13 cellular contexts compared by ENCODE assay signal in the genomic region with DNA sequence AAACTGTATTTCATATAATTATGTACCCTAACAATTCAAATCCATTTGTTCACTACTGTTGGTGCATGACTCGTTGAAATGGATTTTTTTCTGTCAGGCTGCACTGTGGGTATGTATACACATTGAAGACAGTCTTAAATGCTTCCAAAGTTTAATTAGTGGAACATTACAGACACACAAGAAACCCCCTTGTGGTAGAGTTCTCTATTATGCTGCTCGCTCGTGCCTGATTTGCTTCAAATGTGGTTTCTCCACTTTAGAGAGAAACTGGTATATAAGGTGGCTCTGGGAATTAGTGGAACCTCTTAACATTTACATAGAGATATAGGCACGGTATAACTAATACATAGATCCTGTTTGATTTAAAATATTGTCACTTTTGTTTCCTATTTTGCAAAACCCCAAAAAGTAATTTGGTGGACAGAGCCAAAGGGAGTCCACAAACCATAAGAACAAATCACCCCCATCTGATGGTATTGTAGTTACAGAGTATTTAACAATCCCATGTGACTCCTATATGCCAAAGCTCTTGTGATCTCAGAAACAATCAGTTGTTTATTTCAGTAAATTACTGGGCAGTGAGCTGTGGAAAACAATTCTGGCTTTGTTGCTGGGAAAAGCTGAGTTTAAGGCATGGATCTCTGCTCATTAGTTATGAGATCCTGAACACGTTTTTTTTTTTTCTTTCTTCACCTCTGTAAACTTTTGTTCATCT.
DNase-seq lines count a peak whose midpoint lies in the region; ATAC-seq, FAIRE-seq and TF ChIP-seq lines count a peak whose summit lies in the region.
"Had no signal": no experiment of that assay in that cellular context is flagged by ENCODE, and none has a peak within 500 bp of the region (broad histone marks: within the 10 kb centered on the region; RNA-seq: fewer than 3 reads in every experiment).

No MANE protein-coding gene starts in this region.

- H4K20me1 ChIP-seq in H1 (replicated peaks in 1 of 2; ENCODE audit: control insufficient read depth in 1 of 2, insufficient read depth in 2 of 2, low read length in 2 of 2), result no peaks in the 10 kb centered on the region

- no peak overlapping the region for H2BK5ac ChIP-seq in H1 (ENCODE audit: low read depth, low read length)

- no peak; a peak in 1 of 4 replicates for TF ChIP-seq RAD21 in H1 (IDR thresholded peaks at IDR 0.05 in 1 of 2, conservative IDR thresholded peaks at IDR 0.05 in 1 of 2; ENCODE audit: low read depth in 2 of 2, low read length in 2 of 2)

- TF ChIP-seq POLR2A in H1 (IDR thresholded peaks at IDR 0.05; ENCODE audit: control extremely low read depth in 1 of 2, low read depth in 2 of 2, low read length in 2 of 2), result no peak
- TF ChIP-seq POLR2A in vagina (IDR thresholded peaks at IDR 0.05), result no peak

- TF ChIP-seq CTCF in H1 (IDR thresholded peaks at IDR 0.05; ENCODE audit: control extremely low read depth in 1 of 3, insufficient read depth in 1 of 3, low read depth in 1 of 3, low read length in 3 of 3) (peak in 2 of 3 experiments; percentile 8 to 29; a peak in 1 of 4 replicates), vagina (IDR thresholded peaks at IDR 0.05) (no peak)

- H2BK20ac ChIP-seq in H1 (ENCODE audit: low read length), result no peak overlapping the region

- no peak overlapping the region for H3K18ac ChIP-seq in H1 (ENCODE audit: extremely low read depth, low read length)

- H3K79me1 ChIP-seq in H1 (ENCODE audit: low read depth, low read length), result no peaks in the 10 kb centered on the region

- H4K5ac ChIP-seq in H1 (ENCODE audit: insufficient read length, low read depth, low read length), result no peak overlapping the region

- no peak for FAIRE-seq in H1 (lab: Jason Lieb, UNC)

- H3K4me1 ChIP-seq in H1 (replicated peaks in 1 of 4; ENCODE audit: control insufficient read depth in 3 of 4, insufficient read depth in 4 of 4, low read length in 3 of 4) (no peaks in the 10 kb centered on the region), vagina (no peaks in the 10 kb centered on the region)
- H3K4me1 ChIP-seq: right lobe of liver had no signal

- POLR2A ChIA-PET in H1 (lab: Charles Lee; ENCODE audit: partially characterized antibody), result no interaction called here

- H3K4me2 ChIP-seq in H1 (ENCODE audit: insufficient read depth in 1 of 2, low read depth in 2 of 2, low read length in 2 of 2), result no peak overlapping the region

- H3K4me3 Mint-ChIP-seq in activated T-cell treated with anti-CD3 and anti-CD28 coated beads, Interleukin-2, amount 50 U/mL, for 72 hours, result no peak overlapping the region
- H3K4me3 Mint-ChIP-seq in activated T-cell treated with anti-CD3 and anti-CD28 coated beads, Interleukin-2, amount 50 U/mL, for 4 hours, result no peak overlapping the region
- no peak overlapping the region for H3K4me3 Mint-ChIP-seq in activated naive CD4-positive, alpha-beta T cell treated with anti-CD3 and anti-CD28 coated beads for 36 hours
- H3K4me3 Mint-ChIP-seq in activated T-cell treated with anti-CD3 and anti-CD28 coated beads, Interleukin-2, amount 50 U/mL, for 24 hours, result no peak overlapping the region

- CTCF ChIA-PET in H1 (lab: Charles Lee; ENCODE audit: partially characterized antibody), result interaction anchor here (0.6 to 2.6 kb wide), 14 partner anchors 12 to 976 kb away, joined by 3 to 12 read pairs (median 5); no protein-coding TSS in a partner anchor
- CTCF ChIA-PET in activated naive CD4-positive, alpha-beta T cell treated with anti-CD3 and anti-CD28 coated beads for 36 hours (lab: Charles Lee), result interaction anchor here (1.2 to 1.4 kb wide), 2 partner anchors 12 to 388 kb away, joined by 3 read pairs; no protein-coding TSS in a partner anchor

- H3K9ac ChIP-seq in H1 (replicated peaks in 1 of 4; ENCODE audit: extremely low read depth in 1 of 4, low read depth in 3 of 4, low read length in 3 of 4), result no peak overlapping the region

- no peak overlapping the region for H4K8ac ChIP-seq in H1 (ENCODE audit: extremely low read depth, insufficient read depth, low read length)

- no peaks in the 10 kb centered on the region for H3K4me1 Mint-ChIP-seq in activated T-cell treated with anti-CD3 and anti-CD28 coated beads, Interleukin-2, amount 50 U/mL, for 72 hours (ENCODE audit: low read depth)
- no peaks in the 10 kb centered on the region for H3K4me1 Mint-ChIP-seq in activated T-cell treated with anti-CD3 and anti-CD28 coated beads, Interleukin-2, amount 50 U/mL, for 4 hours (ENCODE audit: low read depth)
- H3K4me1 Mint-ChIP-seq in activated naive CD4-positive, alpha-beta T cell treated with anti-CD3 and anti-CD28 coated beads for 36 hours (ENCODE audit: low read depth), result peaks cover 1% of the 10 kb centered on the region
- peaks cover 5% of the 10 kb centered on the region for H3K4me1 Mint-ChIP-seq in activated T-cell treated with anti-CD3 and anti-CD28 coated beads, Interleukin-2, amount 50 U/mL, for 24 hours (ENCODE audit: low read depth)

- H3K9me3 Mint-ChIP-seq in activated T-cell treated with anti-CD3 and anti-CD28 coated beads, Interleukin-2, amount 50 U/mL, for 72 hours, result no peaks in the 10 kb centered on the region
- H3K9me3 Mint-ChIP-seq in activated T-cell treated with anti-CD3 and anti-CD28 coated beads, Interleukin-2, amount 50 U/mL, for 4 hours, result no peaks in the 10 kb centered on the region
- H3K9me3 Mint-ChIP-seq in activated naive CD4-positive, alpha-beta T cell treated with anti-CD3 and anti-CD28 coated beads for 36 hours, result peaks cover under 1% of the 10 kb centered on the region
- no peaks in the 10 kb centered on the region for H3K9me3 Mint-ChIP-seq in activated T-cell treated with anti-CD3 and anti-CD28 coated beads, Interleukin-2, amount 50 U/mL, for 24 hours

- H3K79me2 ChIP-seq in H1 (ENCODE audit: control insufficient read depth in 1 of 2, insufficient read depth in 2 of 2, low read length in 2 of 2), result no peaks in the 10 kb centered on the region

- no peak for DNase-seq in activated T-cell treated with anti-CD3 and anti-CD28 coated beads, Interleukin-2, amount 50 U/mL, for 72 hours
- DNase-seq in activated T-cell treated with anti-CD3 and anti-CD28 coated beads, Interleukin-2, amount 50 U/mL, for 4 hours, result no peak
- DNase-seq in H1 (ENCODE audit: low read depth in 1 of 2, low spot score in 2 of 2) (no peak), DMS 273 treated with DMSO at 0.1 percent for 48 hours (lab: John Stamatoyannopoulos, UW) (no peak), vagina (ENCODE audit: extremely low spot score in 2 of 2) (no peak)
- no peak for DNase-seq in activated naive CD4-positive, alpha-beta T cell treated with anti-CD3 and anti-CD28 coated beads for 36 hours
- DNase-seq in activated T-cell treated with anti-CD3 and anti-CD28 coated beads, Interleukin-2, amount 50 U/mL, for 24 hours, result no peak
- DNase-seq: activated CD4-positive, alpha-beta T cell treated with anti-CD3 and anti-CD28 coated beads for 48 hours; mammary epithelial cell; right lobe of liver; stimulated activated CD8-positive, alpha-beta memory T cell treated with anti-CD3 and anti-CD28 coated beads, Interleukin-4, amount 100 ng/mL, for 48 hours had no signal

- no peak overlapping the region for H2BK120ac ChIP-seq in H1 (replicated peaks; ENCODE audit: low read depth, low read length)

- H3K14ac ChIP-seq in H1 (ENCODE audit: insufficient read length), result no peak overlapping the region

- H2AFZ ChIP-seq in H1 (ENCODE audit: low read length), result no peak overlapping the region

- H3K27ac ChIP-seq in H1 (ENCODE audit: low read depth, low read length), result no peak overlapping the region
- no peak overlapping the region for H3K27ac ChIP-seq in vagina
- H3K27ac ChIP-seq: right lobe of liver had no signal

- H4K91ac ChIP-seq in H1 (replicated peaks; ENCODE audit: insufficient read length, low read length), result no peak overlapping the region

- no peak overlapping the region for H3K56ac ChIP-seq in H1 (replicated peaks; ENCODE audit: insufficient read length, low read depth, low read length)

- ATAC-seq in activated T-cell treated with anti-CD3 and anti-CD28 coated beads, Interleukin-2, amount 50 U/mL, for 72 hours (replicated peaks in 1 of 2), result no peak
- no peak for ATAC-seq in activated T-cell treated with anti-CD3 and anti-CD28 coated beads, Interleukin-2, amount 50 U/mL, for 4 hours
- peak; percentile 52 for ATAC-seq in HG03342 (IDR thresholded peaks at IDR 0.05; ENCODE audit: unreplicated experiment)
- ATAC-seq: esophagus mucosa, right lobe of liver had no signal

- no peaks in the 10 kb centered on the region for H3K36me3 Mint-ChIP-seq in activated T-cell treated with anti-CD3 and anti-CD28 coated beads, Interleukin-2, amount 50 U/mL, for 72 hours (ENCODE audit: insufficient read depth in 2 of 2)
- H3K36me3 Mint-ChIP-seq in activated T-cell treated with anti-CD3 and anti-CD28 coated beads, Interleukin-2, amount 50 U/mL, for 4 hours (ENCODE audit: insufficient read depth), result no peaks in the 10 kb centered on the region
- no peaks in the 10 kb centered on the region for H3K36me3 Mint-ChIP-seq in activated naive CD4-positive, alpha-beta T cell treated with anti-CD3 and anti-CD28 coated beads for 36 hours (ENCODE audit: low read depth)
- no peaks in the 10 kb centered on the region for H3K36me3 Mint-ChIP-seq in activated T-cell treated with anti-CD3 and anti-CD28 coated beads, Interleukin-2, amount 50 U/mL, for 24 hours (ENCODE audit: low read depth)

- intact Hi-C loops in activated naive CD4-positive, alpha-beta T cell treated with anti-CD3 and anti-CD28 coated beads for 36 hours (cut with micrococcal nuclease), result no loop called here
- intact Hi-C loops in vagina (cut with DNase I), result no loop called here

- H3K27me3 ChIP-seq in H1 (replicated peaks in 1 of 4; ENCODE audit: control insufficient read depth in 3 of 4, extremely low read depth in 1 of 4, insufficient read depth in 3 of 4, low read length in 3 of 4), result no peaks in the 10 kb centered on the region
- H3K27me3 ChIP-seq in vagina, result no peaks in the 10 kb centered on the region
- H3K27me3 ChIP-seq: right lobe of liver had no signal

- WGBS in H1 (ENCODE audit: extremely low coverage in 1 of 2, insufficient coverage in 1 of 2, insufficient read length in 1 of 2, insufficient replicate concordance in 2 of 2, low coverage in 1 of 2, low lambda C conversion rate in 2 of 2, missing lambda C conversion rate in 1 of 2), 2 experiments, result 74% methylated on average over 5 of the region's 5 CpGs; no CpG with 5 or more reads in 1 of the 2 experiments

- no peak overlapping the region for H3K23ac ChIP-seq in H1 (ENCODE audit: insufficient read length)

- H3K27ac Mint-ChIP-seq in activated T-cell treated with anti-CD3 and anti-CD28 coated beads, Interleukin-2, amount 50 U/mL, for 72 hours, result peak overlapping the region; percentile 39
- H3K27ac Mint-ChIP-seq in activated naive CD4-positive, alpha-beta T cell treated with anti-CD3 and anti-CD28 coated beads for 36 hours, result no peak overlapping the region
- H3K27ac Mint-ChIP-seq in activated T-cell treated with anti-CD3 and anti-CD28 coated beads, Interleukin-2, amount 50 U/mL, for 24 hours, result no peak overlapping the region

- H3K23me2 ChIP-seq in H1 (ENCODE audit: low read depth, low read length), result no peaks in the 10 kb centered on the region; the same call in 1 of the 2 replicates

- no peak overlapping the region for H2BK12ac ChIP-seq in H1 (ENCODE audit: low read depth, low read length)

- H3K4ac ChIP-seq in H1 (replicated peaks; ENCODE audit: insufficient read length, low read depth, low read length), result no peak overlapping the region

- H2BK15ac ChIP-seq in H1 (ENCODE audit: low read length), result no peak overlapping the region

- no peaks in the 10 kb centered on the region for H3K27me3 Mint-ChIP-seq in activated T-cell treated with anti-CD3 and anti-CD28 coated beads, Interleukin-2, amount 50 U/mL, for 72 hours (ENCODE audit: low read depth)
- no peaks in the 10 kb centered on the region for H3K27me3 Mint-ChIP-seq in activated T-cell treated with anti-CD3 and anti-CD28 coated beads, Interleukin-2, amount 50 U/mL, for 4 hours (ENCODE audit: low read depth)
- peaks cover 3% of the 10 kb centered on the region for H3K27me3 Mint-ChIP-seq in activated naive CD4-positive, alpha-beta T cell treated with anti-CD3 and anti-CD28 coated beads for 36 hours (ENCODE audit: low read depth)
- no peaks in the 10 kb centered on the region for H3K27me3 Mint-ChIP-seq in activated T-cell treated with anti-CD3 and anti-CD28 coated beads, Interleukin-2, amount 50 U/mL, for 24 hours

- no peaks in the 10 kb centered on the region for H3K9me3 ChIP-seq in H1 (ENCODE audit: insufficient read depth in 2 of 2, low read depth in 1 of 2, low read length in 1 of 2)
- no peaks in the 10 kb centered on the region for H3K9me3 ChIP-seq in vagina
- H3K9me3 ChIP-seq: right lobe of liver had no signal

- no peak overlapping the region for H2AK5ac ChIP-seq in H1 (ENCODE audit: low read depth, low read length)

- no peak for TF ChIP-seq EP300 in H1 (IDR thresholded peaks at IDR 0.05; ENCODE audit: borderline replicate concordance in 1 of 2, low read depth in 2 of 2, low read length in 2 of 2)

- H3K36me3 ChIP-seq in H1 (ENCODE audit: control insufficient read depth in 2 of 4, insufficient read depth in 4 of 4, low read length in 3 of 4) (no peaks in the 10 kb centered on the region), vagina (no peaks in the 10 kb centered on the region)
- H3K36me3 ChIP-seq: right lobe of liver had no signal

- no peak overlapping the region for H3K4me3 ChIP-seq in H1 (ENCODE audit: extremely low read depth in 1 of 4, insufficient read depth in 2 of 4, low read depth in 3 of 4, low read length in 4 of 4)
- no peak overlapping the region for H3K4me3 ChIP-seq in vagina
- H3K4me3 ChIP-seq: right lobe of liver had no signal

Comparison
In these comparisons a context has a peak if more than half of its experiments do, and no peak if none do; other contexts are left out.
1. CTCF ChIP-seq: peak in H1 (2 of 3); none in vagina (0 of 3).